ENCODE assay signal across 29 cellular contexts in genomic region chr5:131330031-131330430, GRCh38.
DNase-seq lines count a peak whose midpoint lies in the region; ATAC-seq, FAIRE-seq and TF ChIP-seq lines count a peak whose summit lies in the region.
"Had no signal": no experiment of that assay in that cellular context is flagged by ENCODE, and none has a peak within 500 bp of the region (broad histone marks: within the 10 kb centered on the region; RNA-seq: fewer than 3 reads in every experiment).

No MANE protein-coding gene starts in this region.

- peaks cover 4% of the 10 kb centered on the region for H3K9me3 Mint-ChIP-seq in activated naive CD4-positive, alpha-beta T cell treated with anti-CD3 and anti-CD28 coated beads, Interleukin-2, amount 50 U/mL, for 24 hours
- peaks cover 4% of the 10 kb centered on the region for H3K9me3 Mint-ChIP-seq in dendritic cell treated with granulocyte-macrophage colony-stimulating factor and Interleukin-4, amounts not matched to agents 40 ng/mL and 50 ng/mL, for 4 days

- FAIRE-seq in H54 (lab: Jason Lieb, UNC), result no peak
- FAIRE-seq: colon, TTC549 had no signal

- peak overlapping the region; percentile 33 for H3K4me3 Mint-ChIP-seq in activated naive CD4-positive, alpha-beta T cell treated with anti-CD3 and anti-CD28 coated beads, Interleukin-2, amount 50 U/mL, for 24 hours
- no peak overlapping the region for H3K4me3 Mint-ChIP-seq in T-helper 17 cell
- H3K4me3 Mint-ChIP-seq in dendritic cell treated with granulocyte-macrophage colony-stimulating factor and Interleukin-4, amounts not matched to agents 40 ng/mL and 50 ng/mL, for 4 days, result no peak overlapping the region

- H3K27me3 Mint-ChIP-seq in activated naive CD4-positive, alpha-beta T cell treated with anti-CD3 and anti-CD28 coated beads, Interleukin-2, amount 50 U/mL, for 24 hours, result no peaks in the 10 kb centered on the region
- no peaks in the 10 kb centered on the region for H3K27me3 Mint-ChIP-seq in T-helper 17 cell
- H3K27me3 Mint-ChIP-seq in dendritic cell treated with granulocyte-macrophage colony-stimulating factor and Interleukin-4, amounts not matched to agents 40 ng/mL and 50 ng/mL, for 4 days, result no peaks in the 10 kb centered on the region

- peaks cover 31% of the 10 kb centered on the region for H3K36me3 Mint-ChIP-seq in activated naive CD4-positive, alpha-beta T cell treated with anti-CD3 and anti-CD28 coated beads, Interleukin-2, amount 50 U/mL, for 24 hours
- no peaks in the 10 kb centered on the region for H3K36me3 Mint-ChIP-seq in T-helper 17 cell (ENCODE audit: low read depth)
- H3K36me3 Mint-ChIP-seq in dendritic cell treated with granulocyte-macrophage colony-stimulating factor and Interleukin-4, amounts not matched to agents 40 ng/mL and 50 ng/mL, for 4 days (ENCODE audit: low read depth), result peaks cover 25% of the 10 kb centered on the region

- H3K4me1 Mint-ChIP-seq in activated naive CD4-positive, alpha-beta T cell treated with anti-CD3 and anti-CD28 coated beads, Interleukin-2, amount 50 U/mL, for 24 hours, result peaks cover 86% of the 10 kb centered on the region
- H3K4me1 Mint-ChIP-seq in T-helper 17 cell, result peaks cover 48% of the 10 kb centered on the region
- H3K4me1 Mint-ChIP-seq in dendritic cell treated with granulocyte-macrophage colony-stimulating factor and Interleukin-4, amounts not matched to agents 40 ng/mL and 50 ng/mL, for 4 days (ENCODE audit: low read depth), result peaks cover 60% of the 10 kb centered on the region

- no peaks in the 10 kb centered on the region for H3K9me3 ChIP-seq in T-helper 17 cell (ENCODE audit: control insufficient read depth, low read length, poor library complexity, severe bottlenecking)
- H3K9me3 ChIP-seq: ascending aorta, gastroesophageal sphincter, HAP-1, neutrophil, right lobe of liver, tibial artery, vagina had no signal

- intact Hi-C loops in dendritic cell treated with granulocyte-macrophage colony-stimulating factor and Interleukin-4, amounts not matched to agents 40 ng/mL and 50 ng/mL, for 4 days (cut with micrococcal nuclease), result no loop called here
- intact Hi-C loops in head of caudate nucleus (cut with DNase I), result no loop called here

- peak overlapping the region; percentile 87 for H3K27ac Mint-ChIP-seq in activated naive CD4-positive, alpha-beta T cell treated with anti-CD3 and anti-CD28 coated beads, Interleukin-2, amount 50 U/mL, for 24 hours
- H3K27ac Mint-ChIP-seq in T-helper 17 cell, result peak overlapping the region; percentile 87
- peak overlapping the region; percentile 79 for H3K27ac Mint-ChIP-seq in dendritic cell treated with granulocyte-macrophage colony-stimulating factor and Interleukin-4, amounts not matched to agents 40 ng/mL and 50 ng/mL, for 4 days

- ATAC-seq in T-helper 17 cell (no peak), HG03469 (IDR thresholded peaks at IDR 0.05; ENCODE audit: unreplicated experiment) (no peak)
- ATAC-seq: activated CD4-positive, CD25-positive, alpha-beta regulatory T cell treated with anti-CD3 and anti-CD28 coated beads, Interleukin-2, amount 50 U/mL, for 24 hours; activated naive CD4-positive, alpha-beta T cell treated with anti-CD3 and anti-CD28 coated beads, Interleukin-2, amount 50 U/mL, for 72 hours; gastroesophageal sphincter; left cardiac atrium; PC-3; right lobe of liver had no signal

- no peak for TF ChIP-seq POLR2A in H54 (IDR thresholded peaks at IDR 0.05; ENCODE audit: low read depth, low read length)

- no peak for DNase-seq in activated naive CD4-positive, alpha-beta T cell treated with Interleukin-2 at 50 U/mL for 16 hours
- DNase-seq in T-helper 17 cell (no peak), H54 (ENCODE audit: insufficient read length, low spot score) (no peak), head of caudate nucleus (no peak)
- DNase-seq: activated T-cell treated with anti-CD3 and anti-CD28 coated beads, Interleukin-2, amount 50 U/mL, for 1 hour; Caco-2; effector CD8-positive, alpha-beta T cell; hippocampal formation; left cardiac atrium; NCI-H1417; NCI-H2029 treated with DMSO at 0.1 percent for 48 hours; NCI-H2227 treated with DMSO at 0.1 percent for 48 hours; NCI-H526 treated with DMSO at 0.1 percent for 48 hours; PC-3; right lobe of liver; T-helper 1 cell; tibial artery had no signal
